8 cellular contexts compared by ENCODE assay signal in the genomic region with DNA sequence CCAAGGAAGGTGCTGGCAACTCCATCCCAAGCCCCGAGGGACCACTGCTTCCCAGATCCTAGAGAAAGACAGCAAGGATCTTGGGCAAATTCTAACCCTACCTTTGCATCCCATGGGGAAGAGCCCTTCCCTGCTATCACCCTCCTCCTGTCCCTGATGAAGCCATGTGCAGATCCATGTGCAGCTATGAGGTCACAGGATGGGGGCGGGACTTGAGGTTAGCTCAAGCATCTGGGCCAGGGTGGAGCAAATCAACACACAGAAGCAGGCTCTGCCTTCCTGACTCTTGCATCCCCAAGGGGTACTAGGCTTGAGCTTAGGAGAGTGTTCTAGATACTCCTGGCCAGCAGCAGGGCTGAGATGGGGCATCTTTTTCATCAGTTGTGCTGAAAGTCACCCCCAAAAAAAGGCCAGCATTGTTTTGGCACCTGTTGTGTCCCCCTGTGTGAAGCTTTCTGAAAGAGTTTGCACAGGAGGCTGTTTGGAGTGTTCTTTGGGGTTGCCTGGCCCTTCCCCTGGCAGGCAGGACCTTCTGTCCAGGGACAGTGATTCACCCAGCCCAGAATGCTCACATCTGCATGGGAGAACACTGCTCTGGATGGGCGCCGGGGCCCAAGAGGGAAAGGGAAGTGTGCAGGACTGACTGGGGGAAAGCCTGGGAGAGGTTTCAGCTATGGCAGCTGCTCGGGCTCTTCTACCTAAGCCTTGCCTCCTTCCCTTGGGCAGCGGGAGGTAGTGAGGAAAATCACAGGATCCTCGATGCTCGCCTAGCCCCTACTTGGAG. TPM values are rescaled to one million over a fixed set of nuclear protein-coding genes. Genes with fewer than 3 reads are reported as not detected.
DNase-seq lines count a peak whose midpoint lies in the region; ATAC-seq lines count a peak whose summit lies in the region.

No MANE protein-coding gene starts in this region.

- H3K9me3 ChIP-seq in Karpas-422 (ENCODE audit: low read length): no peaks in the 10 kb centered on the region

- POLR2A ChIA-PET in activated CD8-positive, alpha-beta T cell treated with anti-CD3 and anti-CD28 coated beads, Interleukin-2, amount 10 ng/mL, durations not matched to agents 7 days and 5 days (lab: Charles Lee): interaction anchor here (0.5 to 10.2 kb wide), 2 partner anchors 35 to 95 kb away, joined by 3 to 292 read pairs; no protein-coding TSS in a partner anchor

- no peak overlapping the region for H3K4me3 ChIP-seq in Karpas-422 (ENCODE audit: low read length)

- H3K4me1 ChIP-seq in Karpas-422 (ENCODE audit: low read length): peaks cover 60% of the 10 kb centered on the region

- H2AFZ ChIP-seq in Karpas-422 (ENCODE audit: low read length): no peak overlapping the region; the same call in 1 of the 2 replicates

- peak overlapping the region; percentile 67 for H3K27ac Mint-ChIP-seq in activated CD8-positive, alpha-beta T cell treated with anti-CD3 and anti-CD28 coated beads, Interleukin-2, amount 10 ng/mL, durations not matched to agents 7 days and 5 days

- no peaks in the 10 kb centered on the region for H3K9me2 ChIP-seq in Karpas-422 (replicated peaks; ENCODE audit: insufficient read depth, low read length)

- peak; percentile 42 for ATAC-seq in activated CD8-positive, alpha-beta T cell treated with anti-CD3 and anti-CD28 coated beads, Interleukin-2, amount 10 ng/mL, durations not matched to agents 7 days and 5 days
- ATAC-seq in HG02884 (IDR thresholded peaks at IDR 0.05; ENCODE audit: unreplicated experiment) (no peak), HG03045 (IDR thresholded peaks at IDR 0.05; ENCODE audit: unreplicated experiment) (no peak), HG03342 (IDR thresholded peaks at IDR 0.05; ENCODE audit: unreplicated experiment) (no peak)

- H3K36me3 Mint-ChIP-seq in activated CD8-positive, alpha-beta T cell treated with anti-CD3 and anti-CD28 coated beads, Interleukin-2, amount 10 ng/mL, durations not matched to agents 7 days and 5 days (ENCODE audit: low read depth): no peaks in the 10 kb centered on the region

- no peaks in the 10 kb centered on the region for H4K20me1 ChIP-seq in Karpas-422 (ENCODE audit: insufficient read depth, low read depth, low read length)

- no peaks in the 10 kb centered on the region for H3K36me3 ChIP-seq in Karpas-422 (ENCODE audit: insufficient read depth, low read length)

- DNase-seq in COLO668 (lab: John Stamatoyannopoulos, UW; ENCODE audit: unreplicated experiment) (peak; percentile 7), Karpas-422 (peak; percentile 86), fibroblast of gingiva (ENCODE audit: low read depth) (peak; percentile 86)
- peak; percentile 83 for DNase-seq in activated CD8-positive, alpha-beta T cell treated with anti-CD3 and anti-CD28 coated beads, Interleukin-2, amount 10 ng/mL, durations not matched to agents 7 days and 5 days
- DNase-seq in stimulated activated CD4-positive, alpha-beta T cell treated with anti-CD3 and anti-CD28 coated beads, Interleukin-1b, Interleukin-23, amount 100 ng/mL, for 4 hours (ENCODE audit: low read depth in 2 of 2): peak; percentile 27 to 43

- peak overlapping the region; percentile 8 for H3K4me2 ChIP-seq in Karpas-422 (ENCODE audit: low read depth, low read length, poor library complexity, severe bottlenecking)

- CTCF ChIA-PET in activated CD8-positive, alpha-beta T cell treated with anti-CD3 and anti-CD28 coated beads, Interleukin-2, amount 10 ng/mL, durations not matched to agents 7 days and 5 days (lab: Charles Lee): interaction anchor here (1.3 to 8.1 kb wide), 5 partner anchors 19 to 98 kb away, joined by 3 to 308 read pairs (median 6); a partner anchor contains a TSS

- no peaks in the 10 kb centered on the region for H3K79me2 ChIP-seq in Karpas-422 (ENCODE audit: low read length)

- no peaks in the 10 kb centered on the region for H3K9me3 Mint-ChIP-seq in activated CD8-positive, alpha-beta T cell treated with anti-CD3 and anti-CD28 coated beads, Interleukin-2, amount 10 ng/mL, durations not matched to agents 7 days and 5 days (ENCODE audit: insufficient read depth)

- H3K27ac ChIP-seq in Karpas-422 (ENCODE audit: low read length): no peak overlapping the region

- H3K27me3 Mint-ChIP-seq in activated CD8-positive, alpha-beta T cell treated with anti-CD3 and anti-CD28 coated beads, Interleukin-2, amount 10 ng/mL, durations not matched to agents 7 days and 5 days (ENCODE audit: low read depth): no peaks in the 10 kb centered on the region

- peak overlapping the region; percentile 5 for H3K4me3 Mint-ChIP-seq in activated CD8-positive, alpha-beta T cell treated with anti-CD3 and anti-CD28 coated beads, Interleukin-2, amount 10 ng/mL, durations not matched to agents 7 days and 5 days

- peak overlapping the region; percentile 36 for H3K9ac ChIP-seq in Karpas-422 (ENCODE audit: low read length)

- peaks cover 72% of the 10 kb centered on the region for H3K4me1 Mint-ChIP-seq in activated CD8-positive, alpha-beta T cell treated with anti-CD3 and anti-CD28 coated beads, Interleukin-2, amount 10 ng/mL, durations not matched to agents 7 days and 5 days (ENCODE audit: low read depth)

- H3K27me3 ChIP-seq in Karpas-422 (ENCODE audit: low read length): no peaks in the 10 kb centered on the region

RNA-seq across cellular contexts. Expression of a gene that starts 50.8 kb away (rescaled TPM):
- total RNA-seq in Karpas-422 (2014; rRNA removed; shearing (Covaris generic); ENCODE audit: low replicate concordance): 50.7 and 69.7 TPM in 2 replicates
- total RNA-seq in activated CD8-positive, alpha-beta T cell treated with anti-CD3 and anti-CD28 coated beads, Interleukin-2, amount 10 ng/mL, durations not matched to agents 7 days and 5 days: 10 to 100 TPM; 69.8 to 71.3 TPM

Comparison
In these comparisons a context has a peak if more than half of its experiments do, and no peak if none do; other contexts are left out.
1. DNase-seq: peak in every context shown above with its lines; median percentile 86 in Karpas-422; 86 in fibroblast of gingiva; 83 in activated CD8-positive, alpha-beta T cell treated with anti-CD3 and anti-CD28 coated beads, Interleukin-2, amount 10 ng/mL, durations not matched to agents 7 days and 5 days; 35 in stimulated activated CD4-positive, alpha-beta T cell treated with anti-CD3 and anti-CD28 coated beads, Interleukin-1b, Interleukin-23, amount 100 ng/mL, for 4 hours; 7 in COLO668.